Comparison of ENCODE assay signal across 32 cellular contexts in genomic region chr2:238521002-238521401, GRCh38.
"Had no signal": no experiment of that assay in that cellular context is flagged by ENCODE, and none has a peak within 500 bp of the region (broad histone marks: within the 10 kb centered on the region; RNA-seq: fewer than 3 reads in every experiment).

No MANE protein-coding gene starts in this region.

- H3K36me3 ChIP-seq: adrenal gland, MG63 had no signal

- DNase-seq: activated B cell treated with CpG ODN at 0.5 μM for 24 hours; activated CD4-positive, alpha-beta memory T cell treated with anti-CD3 and anti-CD28 coated beads for 36 hours; activated CD4-positive, alpha-beta T cell treated with anti-CD3 and anti-CD28 coated beads for 4 hours; activated CD4-positive, alpha-beta T cell treated with anti-CD3 and anti-CD28 coated beads, Interleukin-2, amount 50 U/mL, for 1 hour; activated CD4-positive, CD25-positive, alpha-beta regulatory T cell treated with anti-CD3 and anti-CD28 coated beads, Interleukin-2, amount 50 U/mL, for 72 hours; activated CD8-positive, alpha-beta memory T cell treated with anti-CD3 and anti-CD28 coated beads, Interleukin-2, amount 50 U/mL, for 4 hours; activated gamma-delta T cell treated with Interleukin-2 at 50 U/mL for 16 hours; activated naive CD4-positive, alpha-beta T cell treated with anti-CD3 and anti-CD28 coated beads for 36 hours; activated T-cell treated with anti-CD3 and anti-CD28 coated beads for 4 hours; activated T-cell treated with anti-CD3 and anti-CD28 coated beads, Interleukin-2, amount 50 U/mL, for 4 hours; adrenal gland; central memory CD4-positive, alpha-beta T cell; MG63; MV-4-11; NCI-H1092; NCI-H1436 treated with DMSO at 0.1 percent for 48 hours; NCI-H1694 treated with DMSO at 0.1 percent for 48 hours; NCI-H2029; NCI-H345; NCI-H526; NCI-H748 treated with DMSO at 0.1 percent for 48 hours; PC-9; SIG-M5; T-cell; T-helper 17 cell; T-helper 9 cell had no signal

- FAIRE-seq: RCC 7860 had no signal

- H3K27ac ChIP-seq: adrenal gland, PC-9, RWPE1, VCaP had no signal

- H3K4me1 ChIP-seq: adrenal gland had no signal

- ATAC-seq: activated naive CD4-positive, alpha-beta T cell treated with anti-CD3 and anti-CD28 coated beads, Interleukin-2, amount 50 U/mL, for 72 hours; activated T-cell treated with anti-CD3 and anti-CD28 coated beads, Interleukin-2, amount 50 U/mL, for 4 hours; Right ventricle myocardium inferior; SK-N-SH treated with all-trans-retinoic acid at 6 μM for 48 hours; T-cell; T-helper 17 cell had no signal

- H3K4me2 ChIP-seq: PC-9 had no signal

- H3K4me3 ChIP-seq: adrenal gland, MG63, PC-9 had no signal

- H3K27me3 ChIP-seq: MG63 had no signal

- H2AFZ ChIP-seq: PC-9 had no signal
